Comparison of ENCODE assay signal across 1 cellular context in genomic region chr2:191860760-191861466, GRCh38.
TF ChIP-seq lines count a peak whose summit lies in the region.

No MANE protein-coding gene starts in this region.

TF ChIP-seq in HepG2, 621 proteins besides CTCF, POLR2A, EP300 and RAD21 (continued from another document and continues in another):
- TF ChIP-seq, protein P1, sequence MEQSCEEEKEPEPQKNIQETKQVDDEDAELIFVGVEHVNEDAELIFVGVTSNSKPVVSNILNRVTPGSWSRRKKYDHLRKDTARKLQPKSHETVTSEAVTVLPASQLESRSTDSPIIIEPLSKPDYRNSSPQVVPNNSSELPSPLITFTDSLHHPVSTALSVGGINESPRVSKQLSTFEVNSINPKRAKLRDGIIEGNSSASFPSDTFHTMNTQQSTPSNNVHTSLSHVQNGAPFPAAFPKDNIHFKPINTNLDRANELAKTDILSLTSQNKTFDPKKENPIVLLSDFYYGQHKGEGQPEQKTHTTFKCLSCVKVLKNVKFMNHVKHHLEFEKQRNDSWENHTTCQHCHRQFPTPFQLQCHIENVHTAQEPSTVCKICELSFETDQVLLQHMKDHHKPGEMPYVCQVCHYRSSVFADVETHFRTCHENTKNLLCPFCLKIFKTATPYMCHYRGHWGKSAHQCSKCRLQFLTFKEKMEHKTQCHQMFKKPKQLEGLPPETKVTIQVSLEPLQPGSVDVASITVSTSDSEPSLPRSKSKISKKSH (CRISPR knock-in tag; IDR thresholded peaks at IDR 0.05; ENCODE audit: borderline replicate concordance): no peak
- TF ChIP-seq FOXP1 (IDR thresholded peaks at IDR 0.05) (no peak), FOXP1 (CRISPR knock-in tag; IDR thresholded peaks at IDR 0.05) (peak; percentile 5; the same call in 1 of the 2 replicates), PHF5A (CRISPR knock-in tag; IDR thresholded peaks at IDR 0.05; ENCODE audit: low read depth, unreplicated experiment) (peak; percentile 24), KLF13 (CRISPR knock-in tag; IDR thresholded peaks at IDR 0.05) (no peak), POLR2AphosphoS5 (IDR thresholded peaks at IDR 0.05; ENCODE audit: low read depth, low read length) (no peak), ZSCAN9 (CRISPR knock-in tag; IDR thresholded peaks at IDR 0.05; ENCODE audit: borderline replicate concordance) (no peak), KDM6A (CRISPR knock-in tag; IDR thresholded peaks at IDR 0.05; ENCODE audit: low read depth) (peak; percentile 43; the same call in 1 of the 2 replicates), HNRNPUL1 (IDR thresholded peaks at IDR 0.05; ENCODE audit: low read depth, low read length) (no peak), NKX3-1 (CRISPR knock-in tag; IDR thresholded peaks at IDR 0.05) (no peak), MAF1 (CRISPR knock-in tag; IDR thresholded peaks at IDR 0.05; ENCODE audit: borderline replicate concordance) (no peak), ZFP37 (CRISPR knock-in tag; IDR thresholded peaks at IDR 0.05; ENCODE audit: borderline replicate concordance) (no peak), SRSF1 (optimal IDR thresholded peaks at IDR 0.05; ENCODE audit: low read depth, low read length) (no peak), ZFP36 (IDR thresholded peaks at IDR 0.05; ENCODE audit: borderline replicate concordance, low read depth, low read length, partially characterized antibody) (no peak), MXD1 (CRISPR knock-in tag; IDR thresholded peaks at IDR 0.05) (no peak), SNRNP70 (IDR thresholded peaks at IDR 0.05; ENCODE audit: low read depth, low read length) (no peak), ZNF30 (CRISPR knock-in tag; IDR thresholded peaks at IDR 0.05) (no peak), SIX4 (CRISPR knock-in tag; IDR thresholded peaks at IDR 0.05) (peak; percentile 56; the same call in 1 of the 2 replicates), ETS1 (CRISPR knock-in tag; IDR thresholded peaks at IDR 0.05) (no peak), ZNF430 (CRISPR knock-in tag; IDR thresholded peaks at IDR 0.05) (no peak), ZNF790 (CRISPR knock-in tag; IDR thresholded peaks at IDR 0.05; ENCODE audit: borderline replicate concordance) (no peak), EED (CRISPR knock-in tag; IDR thresholded peaks at IDR 0.05) (no peak), NCOA2 (CRISPR knock-in tag; IDR thresholded peaks at IDR 0.05) (peak; percentile 21; the same call in 1 of the 2 replicates), ZNF382 (CRISPR knock-in tag; IDR thresholded peaks at IDR 0.05; ENCODE audit: borderline replicate concordance) (no peak), ZFP41 (CRISPR knock-in tag; IDR thresholded peaks at IDR 0.05; ENCODE audit: borderline replicate concordance) (no peak), UBTF (CRISPR knock-in tag; IDR thresholded peaks at IDR 0.05) (no peak), PATZ1 (CRISPR knock-in tag; IDR thresholded peaks at IDR 0.05) (no peak), ZFP90 (CRISPR knock-in tag; IDR thresholded peaks at IDR 0.05; ENCODE audit: borderline replicate concordance) (no peak), ZNF569 (CRISPR knock-in tag; IDR thresholded peaks at IDR 0.05; ENCODE audit: borderline replicate concordance) (no peak), ZNF101 (CRISPR knock-in tag; IDR thresholded peaks at IDR 0.05; ENCODE audit: borderline replicate concordance, low read depth) (no peak), SOX5 (CRISPR knock-in tag; IDR thresholded peaks at IDR 0.05; ENCODE audit: borderline replicate concordance) (peak; percentile 87), KDM5B (CRISPR knock-in tag; IDR thresholded peaks at IDR 0.05; ENCODE audit: borderline replicate concordance) (no peak), GLI4 (CRISPR knock-in tag; IDR thresholded peaks at IDR 0.05; ENCODE audit: borderline replicate concordance) (no peak), ONECUT2 (CRISPR knock-in tag; IDR thresholded peaks at IDR 0.05) (no peak), ZKSCAN8 (CRISPR knock-in tag; IDR thresholded peaks at IDR 0.05; ENCODE audit: borderline replicate concordance) (peak; percentile 35; the same call in 1 of the 2 replicates), KAT8 (CRISPR knock-in tag; IDR thresholded peaks at IDR 0.05) (0 out of 2 replicates have a peak, but pooled peaks have one; percentile 19), ZNF12 (CRISPR knock-in tag; IDR thresholded peaks at IDR 0.05) (peak; percentile 100), PPARG (CRISPR knock-in tag; conservative IDR thresholded peaks at IDR 0.05) (peak; percentile 63; the same call in 1 of the 2 replicates)
- TF ChIP-seq, protein P2, sequence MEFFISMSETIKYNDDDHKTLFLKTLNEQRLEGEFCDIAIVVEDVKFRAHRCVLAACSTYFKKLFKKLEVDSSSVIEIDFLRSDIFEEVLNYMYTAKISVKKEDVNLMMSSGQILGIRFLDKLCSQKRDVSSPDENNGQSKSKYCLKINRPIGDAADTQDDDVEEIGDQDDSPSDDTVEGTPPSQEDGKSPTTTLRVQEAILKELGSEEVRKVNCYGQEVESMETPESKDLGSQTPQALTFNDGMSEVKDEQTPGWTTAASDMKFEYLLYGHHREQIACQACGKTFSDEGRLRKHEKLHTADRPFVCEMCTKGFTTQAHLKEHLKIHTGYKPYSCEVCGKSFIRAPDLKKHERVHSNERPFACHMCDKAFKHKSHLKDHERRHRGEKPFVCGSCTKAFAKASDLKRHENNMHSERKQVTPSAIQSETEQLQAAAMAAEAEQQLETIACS (CRISPR knock-in tag; IDR thresholded peaks at IDR 0.05): no peak
- TF ChIP-seq, protein P3, sequence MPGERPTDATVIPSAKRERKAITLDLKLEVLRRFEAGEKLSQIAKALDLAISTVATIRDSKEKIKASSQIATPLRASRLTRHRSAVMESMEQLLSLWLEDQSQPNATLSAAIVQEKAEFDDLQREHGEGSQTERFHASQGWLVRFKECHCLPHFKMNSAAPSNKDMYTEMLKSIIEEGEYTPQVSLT (CRISPR knock-in tag; IDR thresholded peaks at IDR 0.05; ENCODE audit: borderline replicate concordance, low read depth): no peak
- TF ChIP-seq, protein P4, sequence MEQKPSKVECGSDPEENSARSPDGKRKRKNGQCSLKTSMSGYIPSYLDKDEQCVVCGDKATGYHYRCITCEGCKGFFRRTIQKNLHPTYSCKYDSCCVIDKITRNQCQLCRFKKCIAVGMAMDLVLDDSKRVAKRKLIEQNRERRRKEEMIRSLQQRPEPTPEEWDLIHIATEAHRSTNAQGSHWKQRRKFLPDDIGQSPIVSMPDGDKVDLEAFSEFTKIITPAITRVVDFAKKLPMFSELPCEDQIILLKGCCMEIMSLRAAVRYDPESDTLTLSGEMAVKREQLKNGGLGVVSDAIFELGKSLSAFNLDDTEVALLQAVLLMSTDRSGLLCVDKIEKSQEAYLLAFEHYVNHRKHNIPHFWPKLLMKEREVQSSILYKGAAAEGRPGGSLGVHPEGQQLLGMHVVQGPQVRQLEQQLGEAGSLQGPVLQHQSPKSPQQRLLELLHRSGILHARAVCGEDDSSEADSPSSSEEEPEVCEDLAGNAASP (CRISPR knock-in tag; IDR thresholded peaks at IDR 0.05; ENCODE audit: borderline replicate concordance): no peak
- TF ChIP-seq, protein P5, sequence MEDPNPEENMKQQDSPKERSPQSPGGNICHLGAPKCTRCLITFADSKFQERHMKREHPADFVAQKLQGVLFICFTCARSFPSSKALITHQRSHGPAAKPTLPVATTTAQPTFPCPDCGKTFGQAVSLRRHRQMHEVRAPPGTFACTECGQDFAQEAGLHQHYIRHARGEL (CRISPR knock-in tag; IDR thresholded peaks at IDR 0.05): no peak
- TF ChIP-seq, protein P6, sequence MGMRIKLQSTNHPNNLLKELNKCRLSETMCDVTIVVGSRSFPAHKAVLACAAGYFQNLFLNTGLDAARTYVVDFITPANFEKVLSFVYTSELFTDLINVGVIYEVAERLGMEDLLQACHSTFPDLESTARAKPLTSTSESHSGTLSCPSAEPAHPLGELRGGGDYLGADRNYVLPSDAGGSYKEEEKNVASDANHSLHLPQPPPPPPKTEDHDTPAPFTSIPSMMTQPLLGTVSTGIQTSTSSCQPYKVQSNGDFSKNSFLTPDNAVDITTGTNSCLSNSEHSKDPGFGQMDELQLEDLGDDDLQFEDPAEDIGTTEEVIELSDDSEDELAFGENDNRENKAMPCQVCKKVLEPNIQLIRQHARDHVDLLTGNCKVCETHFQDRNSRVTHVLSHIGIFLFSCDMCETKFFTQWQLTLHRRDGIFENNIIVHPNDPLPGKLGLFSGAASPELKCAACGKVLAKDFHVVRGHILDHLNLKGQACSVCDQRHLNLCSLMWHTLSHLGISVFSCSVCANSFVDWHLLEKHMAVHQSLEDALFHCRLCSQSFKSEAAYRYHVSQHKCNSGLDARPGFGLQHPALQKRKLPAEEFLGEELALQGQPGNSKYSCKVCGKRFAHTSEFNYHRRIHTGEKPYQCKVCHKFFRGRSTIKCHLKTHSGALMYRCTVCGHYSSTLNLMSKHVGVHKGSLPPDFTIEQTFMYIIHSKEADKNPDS (CRISPR knock-in tag; IDR thresholded peaks at IDR 0.05): no peak
- TF ChIP-seq, protein P7, sequence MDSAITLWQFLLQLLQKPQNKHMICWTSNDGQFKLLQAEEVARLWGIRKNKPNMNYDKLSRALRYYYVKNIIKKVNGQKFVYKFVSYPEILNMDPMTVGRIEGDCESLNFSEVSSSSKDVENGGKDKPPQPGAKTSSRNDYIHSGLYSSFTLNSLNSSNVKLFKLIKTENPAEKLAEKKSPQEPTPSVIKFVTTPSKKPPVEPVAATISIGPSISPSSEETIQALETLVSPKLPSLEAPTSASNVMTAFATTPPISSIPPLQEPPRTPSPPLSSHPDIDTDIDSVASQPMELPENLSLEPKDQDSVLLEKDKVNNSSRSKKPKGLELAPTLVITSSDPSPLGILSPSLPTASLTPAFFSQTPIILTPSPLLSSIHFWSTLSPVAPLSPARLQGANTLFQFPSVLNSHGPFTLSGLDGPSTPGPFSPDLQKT (CRISPR knock-in tag; IDR thresholded peaks at IDR 0.05; ENCODE audit: borderline replicate concordance): no peak
- TF ChIP-seq, protein P8, sequence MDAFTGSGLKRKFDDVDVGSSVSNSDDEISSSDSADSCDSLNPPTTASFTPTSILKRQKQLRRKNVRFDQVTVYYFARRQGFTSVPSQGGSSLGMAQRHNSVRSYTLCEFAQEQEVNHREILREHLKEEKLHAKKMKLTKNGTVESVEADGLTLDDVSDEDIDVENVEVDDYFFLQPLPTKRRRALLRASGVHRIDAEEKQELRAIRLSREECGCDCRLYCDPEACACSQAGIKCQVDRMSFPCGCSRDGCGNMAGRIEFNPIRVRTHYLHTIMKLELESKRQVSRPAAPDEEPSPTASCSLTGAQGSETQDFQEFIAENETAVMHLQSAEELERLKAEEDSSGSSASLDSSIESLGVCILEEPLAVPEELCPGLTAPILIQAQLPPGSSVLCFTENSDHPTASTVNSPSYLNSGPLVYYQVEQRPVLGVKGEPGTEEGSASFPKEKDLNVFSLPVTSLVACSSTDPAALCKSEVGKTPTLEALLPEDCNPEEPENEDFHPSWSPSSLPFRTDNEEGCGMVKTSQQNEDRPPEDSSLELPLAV (CRISPR knock-in tag; conservative IDR thresholded peaks at IDR 0.05; ENCODE audit: low read depth): no peak
